In genomic region chr10:112187527-112187926, GRCh38 we compare ENCODE assay signal across 6 cellular contexts.
"Had no signal": no experiment of that assay in that cellular context is flagged by ENCODE, and none has a peak within 500 bp of the region (broad histone marks: within the 10 kb centered on the region; RNA-seq: fewer than 3 reads in every experiment).

No MANE protein-coding gene starts in this region.

- DNase-seq: IMR-90, KBM-7, KG1 had no signal

- H3K4me3 ChIP-seq: K562 had no signal

- H3K27ac ChIP-seq: HL-60 had no signal

- FAIRE-seq: HTR-8/SVneo, K562 had no signal

- ATAC-seq: K562 had no signal
